8 cellular contexts compared by ENCODE assay signal in the genomic region with DNA sequence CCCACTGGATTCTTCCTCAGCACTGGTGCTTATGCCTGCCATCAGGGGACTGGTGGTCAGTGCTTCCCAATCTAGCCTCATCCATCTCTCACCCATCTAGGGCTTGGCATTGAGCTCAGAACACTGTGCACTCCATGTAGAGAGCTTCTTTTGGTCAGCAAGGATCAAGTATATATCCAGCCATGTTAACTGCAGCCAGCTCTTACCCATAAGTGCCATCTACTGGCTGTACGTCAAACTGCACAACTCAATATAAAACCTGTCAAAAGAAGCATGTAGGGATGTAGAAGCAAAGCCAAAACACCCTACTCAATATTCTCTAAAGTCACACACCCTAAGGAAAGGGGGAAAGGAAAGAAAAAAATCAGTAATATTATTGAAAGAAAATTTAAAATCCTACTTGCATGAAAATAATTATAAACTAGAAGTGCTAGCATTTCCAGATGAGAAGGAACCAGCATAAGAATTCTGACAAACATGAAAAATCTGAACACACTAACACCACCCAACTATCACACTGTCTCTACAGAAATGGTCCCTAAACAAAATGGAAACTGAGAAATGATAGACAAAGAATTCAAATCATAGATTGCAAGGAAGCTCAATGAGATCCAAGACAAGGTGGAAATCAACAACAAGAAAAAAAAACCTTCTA.
DNase-seq lines count a peak whose midpoint lies in the region; ATAC-seq and TF ChIP-seq lines count a peak whose summit lies in the region.

No MANE protein-coding gene starts in this region.

- POLR2A ChIA-PET in CD8-positive, alpha-beta T cell (lab: Charles Lee) = no interaction called here

- no peak overlapping the region for H3K4me3 Mint-ChIP-seq in CD8-positive, alpha-beta T cell
- no peak overlapping the region for H3K4me3 Mint-ChIP-seq in stimulated activated naive B cell treated with anti-CD40 and anti-IgM and Interleukin-4, amounts not matched to agents 10 μg/mL and 1 μg/mL and 100 μg/mL, for 72 hours

- CTCF ChIA-PET in CD8-positive, alpha-beta T cell (lab: Charles Lee) = interaction anchor here (0.7 to 1.7 kb wide), 32 partner anchors 9 to 833 kb away, joined by 3 to 9 read pairs (median 3); no protein-coding TSS in a partner anchor

- H3K4me3 ChIP-seq in CD8-positive, alpha-beta T cell (ENCODE audit: low read depth, low read length) = no peak overlapping the region
- no peak overlapping the region for H3K4me3 ChIP-seq in WERI-Rb-1 (ENCODE audit: low read depth, low read length)
- H3K4me3 ChIP-seq in right atrium auricular region = no peak overlapping the region

- H3K4me1 Mint-ChIP-seq in CD8-positive, alpha-beta T cell (ENCODE audit: low read depth) = peaks cover 25% of the 10 kb centered on the region
- no peaks in the 10 kb centered on the region for H3K4me1 Mint-ChIP-seq in stimulated activated naive B cell treated with anti-CD40 and anti-IgM and Interleukin-4, amounts not matched to agents 10 μg/mL and 1 μg/mL and 100 μg/mL, for 72 hours

- no peaks in the 10 kb centered on the region for H3K27me3 ChIP-seq in CD8-positive, alpha-beta T cell (ENCODE audit: insufficient read depth, low read length)
- H3K27me3 ChIP-seq in WERI-Rb-1 (ENCODE audit: insufficient read depth, low read depth, severe bottlenecking) (no peaks in the 10 kb centered on the region), right atrium auricular region (no peaks in the 10 kb centered on the region)

- peak; percentile 66 for ATAC-seq in CD8-positive, alpha-beta T cell
- peak; percentile 91 for ATAC-seq in GM18519 (IDR thresholded peaks at IDR 0.05; ENCODE audit: low FRiP score, unreplicated experiment)
- peak; percentile 96 for ATAC-seq in HG02973 (IDR thresholded peaks at IDR 0.05; ENCODE audit: unreplicated experiment)
- ATAC-seq in stimulated activated naive B cell treated with anti-CD40 and anti-IgM and Interleukin-4, amounts not matched to agents 10 μg/mL and 1 μg/mL and 100 μg/mL, for 72 hours (replicated peaks) = peak; percentile 57 to 64

- H3K36me3 Mint-ChIP-seq in CD8-positive, alpha-beta T cell = no peaks in the 10 kb centered on the region
- no peaks in the 10 kb centered on the region for H3K36me3 Mint-ChIP-seq in stimulated activated naive B cell treated with anti-CD40 and anti-IgM and Interleukin-4, amounts not matched to agents 10 μg/mL and 1 μg/mL and 100 μg/mL, for 72 hours

- no peak overlapping the region for H3K27ac ChIP-seq in CD8-positive, alpha-beta T cell (ENCODE audit: low read depth, low read length)
- H3K27ac ChIP-seq in WERI-Rb-1 (no peak overlapping the region), right atrium auricular region (no peak overlapping the region)

- intact Hi-C loops in CD8-positive, alpha-beta T cell (cut with DNase I, micrococcal nuclease) = loop anchor here (2.0 to 10.0 kb wide), 5 partner anchors 288 to 1398 kb away; partner anchors contain the start of gene SRI (in 1 of the 2)

- no peaks in the 10 kb centered on the region for H3K9me3 ChIP-seq in CD8-positive, alpha-beta T cell (ENCODE audit: low read length)
- H3K9me3 ChIP-seq in WERI-Rb-1 (ENCODE audit: severe bottlenecking) (no peaks in the 10 kb centered on the region), right atrium auricular region (no peaks in the 10 kb centered on the region)

- peaks cover 14% of the 10 kb centered on the region for H3K4me1 ChIP-seq in CD8-positive, alpha-beta T cell (ENCODE audit: insufficient read depth, low read length)
- no peaks in the 10 kb centered on the region for H3K4me1 ChIP-seq in right atrium auricular region

- no peak for DNase-seq in CD8-positive, alpha-beta T cell
- DNase-seq in NCI-H146 treated with DMSO at 0.1 percent for 48 hours (lab: John Stamatoyannopoulos, UW; ENCODE audit: unreplicated experiment) (peak; percentile 18), WERI-Rb-1 (peak; percentile 40), right atrium auricular region (ENCODE audit: low spot score) (no peak)
- no peak for DNase-seq in stimulated activated naive B cell treated with anti-CD40 and anti-IgM and Interleukin-4, amounts not matched to agents 10 μg/mL and 1 μg/mL and 100 μg/mL, for 72 hours
- no peak for DNase-seq in stimulated activated CD8-positive, alpha-beta memory T cell treated with anti-CD3 and anti-CD28 coated beads, Interleukin-4, amount 100 ng/mL, for 48 hours

- no peaks in the 10 kb centered on the region for H3K36me3 ChIP-seq in CD8-positive, alpha-beta T cell (ENCODE audit: insufficient read depth, low read length)
- H3K36me3 ChIP-seq in WERI-Rb-1 = no peaks in the 10 kb centered on the region
- no peaks in the 10 kb centered on the region for H3K36me3 ChIP-seq in right atrium auricular region

- H3K27me3 Mint-ChIP-seq in CD8-positive, alpha-beta T cell (ENCODE audit: low read depth) = no peaks in the 10 kb centered on the region
- H3K27me3 Mint-ChIP-seq in stimulated activated naive B cell treated with anti-CD40 and anti-IgM and Interleukin-4, amounts not matched to agents 10 μg/mL and 1 μg/mL and 100 μg/mL, for 72 hours = no peaks in the 10 kb centered on the region

- no peaks in the 10 kb centered on the region for H3K9me3 Mint-ChIP-seq in CD8-positive, alpha-beta T cell
- H3K9me3 Mint-ChIP-seq in stimulated activated naive B cell treated with anti-CD40 and anti-IgM and Interleukin-4, amounts not matched to agents 10 μg/mL and 1 μg/mL and 100 μg/mL, for 72 hours = no peaks in the 10 kb centered on the region

- no peak overlapping the region for H3K27ac Mint-ChIP-seq in CD8-positive, alpha-beta T cell
- no peak overlapping the region for H3K27ac Mint-ChIP-seq in stimulated activated naive B cell treated with anti-CD40 and anti-IgM and Interleukin-4, amounts not matched to agents 10 μg/mL and 1 μg/mL and 100 μg/mL, for 72 hours

- peak; percentile 61 for TF ChIP-seq CTCF in CD8-positive, alpha-beta T cell (IDR thresholded peaks at IDR 0.05)
- peak; percentile 84 for TF ChIP-seq CTCF in WERI-Rb-1 (IDR thresholded peaks at IDR 0.05; ENCODE audit: low read depth, low read length)
- peak; percentile 57 to 66 for TF ChIP-seq CTCF in right atrium auricular region (IDR thresholded peaks at IDR 0.05)

Comparison
In these comparisons a context has a peak if more than half of its experiments do, and no peak if none do; other contexts are left out.
1. DNase-seq: peak in NCI-H146 treated with DMSO at 0.1 percent for 48 hours (single experiment) and WERI-Rb-1 (single experiment); none in CD8-positive, alpha-beta T cell (0 of 7), right atrium auricular region (single experiment), stimulated activated naive B cell treated with anti-CD40 and anti-IgM and Interleukin-4, amounts not matched to agents 10 μg/mL and 1 μg/mL and 100 μg/mL, for 72 hours (single experiment) and stimulated activated CD8-positive, alpha-beta memory T cell treated with anti-CD3 and anti-CD28 coated beads, Interleukin-4, amount 100 ng/mL, for 48 hours (single experiment).
2. Peak in every context shown above with its lines, with median percentiles within 50 percentile points of each other: ATAC-seq and CTCF ChIP-seq.